11 cellular contexts compared by ENCODE assay signal in the genomic region with DNA sequence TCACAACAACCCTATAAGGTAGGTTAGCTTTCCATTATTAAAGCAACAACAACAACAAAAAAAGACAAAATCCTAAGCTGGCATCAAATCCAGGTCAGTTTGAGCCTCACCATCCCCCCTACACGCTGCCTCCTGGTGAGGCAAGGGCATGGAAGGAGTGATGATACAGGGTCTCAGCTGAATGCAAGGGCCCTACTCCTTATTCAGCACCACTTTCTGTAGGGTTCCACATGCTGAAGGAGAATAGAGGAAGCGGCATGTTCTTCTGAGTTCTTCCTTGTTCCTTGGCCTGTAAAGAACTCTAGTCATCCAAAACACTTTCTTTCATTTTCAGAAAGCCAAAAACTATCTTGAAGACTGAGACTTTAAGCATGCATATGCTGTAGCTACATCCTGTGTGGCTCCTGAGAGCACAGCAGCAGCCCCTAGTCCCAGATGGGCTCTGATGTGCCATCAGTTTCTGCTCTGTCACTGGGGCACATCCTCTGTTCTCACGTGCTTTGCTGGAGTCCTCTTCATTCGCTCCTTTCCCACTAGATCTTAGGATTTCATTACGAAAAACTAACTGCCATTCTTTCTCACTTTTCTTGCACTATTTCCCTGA. TPM values are rescaled to one million over a fixed set of nuclear protein-coding genes. Genes with fewer than 3 reads are reported as not detected.
A peak's percentile ranks its signal among the peaks of the same experiment; 100 is the strongest.
DNase-seq lines count a peak whose midpoint lies in the region; ATAC-seq, FAIRE-seq and TF ChIP-seq lines count a peak whose summit lies in the region.
"Had no signal": no experiment of that assay in that cellular context is flagged by ENCODE, and none has a peak within 500 bp of the region (broad histone marks: within the 10 kb centered on the region; RNA-seq: fewer than 3 reads in every experiment).

No MANE protein-coding gene starts in this region.

- no peak overlapping the region for H2AFZ ChIP-seq in OCI-LY7 (ENCODE audit: low read length)

- CTCF ChIA-PET in OCI-LY7 (lab: Charles Lee; ENCODE audit: unreplicated experiment) (no interaction called here), RWPE1 (lab: Yijun Ruan, JAX) (no interaction called here)

- peaks cover 3% of the 10 kb centered on the region for H3K4me1 ChIP-seq in OCI-LY7 (ENCODE audit: insufficient read depth, low read length, poor library complexity, severe bottlenecking)
- peaks cover 0 to 3% of the 10 kb centered on the region in 2 donors for H3K4me1 ChIP-seq in kidney (ENCODE audit: control insufficient read depth in 1 of 2, insufficient read depth in 1 of 2, low read depth in 1 of 2, low read length in 2 of 2)

- no peak for TF ChIP-seq POLR2A in GM12891 (IDR thresholded peaks at IDR 0.05; ENCODE audit: low read depth, low read length)

- H3K27ac ChIP-seq in OCI-LY7 (ENCODE audit: low read depth, low read length, poor library complexity, severe bottlenecking), result no peak overlapping the region
- H3K27ac ChIP-seq in kidney (ENCODE audit: low read depth in 2 of 2, low read length in 2 of 2), result no peak overlapping the region
- H3K27ac ChIP-seq in RWPE1, result no peak overlapping the region
- H3K27ac ChIP-seq: epithelial cell of prostate had no signal

- no peak overlapping the region for H3K9ac ChIP-seq in kidney (ENCODE audit: low read length in 2 of 2)

- H3K4me3 ChIP-seq in OCI-LY7 (ENCODE audit: low read depth, low read length, poor library complexity, severe bottlenecking) (no peak overlapping the region), kidney (ENCODE audit: low read length in 2 of 2) (no peak overlapping the region)

- intact Hi-C loops in OCI-LY7 (cut with micrococcal nuclease; ENCODE audit: unreplicated experiment), result no loop called here
- intact Hi-C loops in kidney (cut with DNase I), result no loop called here

- ATAC-seq in GM19351 (IDR thresholded peaks at IDR 0.05; ENCODE audit: unreplicated experiment) (peak; percentile 73), HG02943 (IDR thresholded peaks at IDR 0.05; ENCODE audit: low read depth, unreplicated experiment) (peak; percentile 84)

- no TSS peak for BruUV-seq in OCI-LY7 (replicated peaks; lab: Mats Ljungman, UMichigan)

- no peaks in the 10 kb centered on the region for H3K9me2 ChIP-seq in OCI-LY7 (ENCODE audit: insufficient read depth, low read length)

- H3K79me2 ChIP-seq in OCI-LY7 (ENCODE audit: insufficient read depth, low read depth, low read length), result no peaks in the 10 kb centered on the region

- POLR2A ChIA-PET in OCI-LY7 (lab: Charles Lee), result interaction anchor here (0.6 to 0.9 kb wide), 2 partner anchors 11 to 26 kb away, joined by 3 to 4 read pairs; no protein-coding TSS in a partner anchor
- POLR2A ChIA-PET in RWPE1 (lab: Yijun Ruan, JAX; ENCODE audit: low non-redundant PET), result no interaction called here

- no peak for TF ChIP-seq CTCF in OCI-LY7 (conservative IDR thresholded peaks at IDR 0.05; ENCODE audit: low read length)
- no peak for TF ChIP-seq CTCF in kidney (IDR thresholded peaks at IDR 0.05; ENCODE audit: borderline replicate concordance, extremely low read depth, insufficient read depth)
- no peak for TF ChIP-seq CTCF in RWPE1 (conservative IDR thresholded peaks at IDR 0.05; ENCODE audit: low read depth)

- no peak overlapping the region for H3K4me2 ChIP-seq in OCI-LY7 (ENCODE audit: low read length)

- FAIRE-seq in GM12891 (lab: Jason Lieb, UNC) (no peak), kidney (lab: Jason Lieb, UNC) (no peak)

- H3K36me3 ChIP-seq in OCI-LY7 (ENCODE audit: insufficient read depth, low read length) (no peaks in the 10 kb centered on the region), kidney (ENCODE audit: control insufficient read depth in 1 of 2, insufficient read depth in 2 of 2, low read length in 2 of 2) (no peaks in the 10 kb centered on the region)

- H4K20me1 ChIP-seq in OCI-LY7 (ENCODE audit: insufficient read depth, low read length), result no peaks in the 10 kb centered on the region

- DNase-seq in GM12891 (ENCODE audit: insufficient read length, low spot score), result no peak
- peak; percentile 14 for DNase-seq in OCI-LY7 (ENCODE audit: low spot score)
- no peak for DNase-seq in kidney
- DNase-seq in GM03348 (ENCODE audit: low spot score), result no peak
- DNase-seq in NCI-H146 (lab: John Stamatoyannopoulos, UW), result no peak
- no peak for DNase-seq in RWPE1 (ENCODE audit: low spot score)
- DNase-seq: activated CD4-positive, alpha-beta T cell treated with anti-CD3 and anti-CD28 coated beads, Interleukin-2, amount 50 U/mL, for 4 hours; Right ventricle myocardium superior had no signal

- H3K9me3 ChIP-seq in OCI-LY7 (ENCODE audit: low read length) (no peaks in the 10 kb centered on the region), kidney (ENCODE audit: control insufficient read depth in 1 of 2, low read length in 2 of 2) (no peaks in the 10 kb centered on the region)

TF ChIP-seq in GM12891, 5 proteins besides CTCF, POLR2A, EP300 and RAD21:
- TF ChIP-seq PAX5 (IDR thresholded peaks at IDR 0.05; ENCODE audit: insufficient read depth, low read length, severe bottlenecking) (no peak), SPI1 (IDR thresholded peaks at IDR 0.05; ENCODE audit: low read depth, low read length) (0 out of 2 replicates have a peak, but pooled peaks have one; percentile 14)
TF ChIP-seq in GM12891: peak in this region for 1.

RNA-seq across cellular contexts. Expression of gene ILDR2, which starts 6.2 kb away (rescaled TPM):
- 0.19 TPM for polyA plus RNA-seq in GM12891 (2012; ENCODE audit: low read depth, missing spikeins)
- 5.3 and 6.0 TPM in 2 replicates for total RNA-seq in OCI-LY7 (2014; rRNA removed; shearing (Covaris generic))
- 2.5 and 3.2 TPM in 2 replicates for total RNA-seq in OCI-LY7 (2022)
- 5.9 TPM for total RNA-seq in kidney
- 1.5 TPM for polyA plus RNA-seq in kidney (ENCODE audit: insufficient read depth, low read depth, low replicate concordance)

RNA-seq across cellular contexts. Expression of gene MAEL, which starts 19.9 kb away (rescaled TPM):
- 0.06 TPM for polyA plus RNA-seq in GM12891 (2012; ENCODE audit: low read depth, missing spikeins)
- not detected in 2 replicates for total RNA-seq in OCI-LY7 (2014; rRNA removed; shearing (Covaris generic))
- total RNA-seq in OCI-LY7 (2022), result not detected in 2 replicates
- 0.54 TPM for total RNA-seq in kidney
- polyA plus RNA-seq in kidney (ENCODE audit: insufficient read depth, low read depth, low replicate concordance), result 2.2 TPM
